1 cellular context compared by ENCODE assay signal in genomic region chr15:78993931-78994530, GRCh38.
A peak's percentile ranks its signal among the peaks of the same experiment; 100 is the strongest.
TF ChIP-seq lines count a peak whose summit lies in the region.

No MANE protein-coding gene starts in this region.

TF ChIP-seq in HepG2, 621 proteins besides CTCF, POLR2A, EP300 and RAD21 (continued from another document and continues in another):
- TF ChIP-seq GMEB1 (CRISPR knock-in tag; IDR thresholded peaks at IDR 0.05; ENCODE audit: borderline replicate concordance) (peak; percentile 61; the same call in 1 of the 2 replicates), ATAD3A (CRISPR knock-in tag; IDR thresholded peaks at IDR 0.05) (no peak), ZNF24 (IDR thresholded peaks at IDR 0.05) (peak; percentile 51; the same call in 1 of the 2 replicates), SRF (IDR thresholded peaks at IDR 0.05; ENCODE audit: low read depth, low read length) (0 out of 2 replicates have a peak, but pooled peaks have one; percentile 45), RBM39 (IDR thresholded peaks at IDR 0.05; ENCODE audit: low read depth, low read length, poor library complexity, severe bottlenecking) (peak; percentile 79), ZNF615 (CRISPR knock-in tag; IDR thresholded peaks at IDR 0.05; ENCODE audit: borderline replicate concordance) (peak; percentile 97; the same call in 1 of the 2 replicates), STAG1 (CRISPR knock-in tag; IDR thresholded peaks at IDR 0.05) (peak; percentile 19; the same call in 1 of the 2 replicates), ZNF598 (CRISPR knock-in tag; IDR thresholded peaks at IDR 0.05; ENCODE audit: borderline replicate concordance) (no peak; the same call in 1 of the 2 replicates), HNF4G (IDR thresholded peaks at IDR 0.05; ENCODE audit: borderline replicate concordance, low read depth, low read length) (peak; percentile 91), HNF4G (CRISPR knock-in tag; IDR thresholded peaks at IDR 0.05; ENCODE audit: borderline replicate concordance, low read depth) (peak; percentile 85; the same call in 1 of the 2 replicates), MIER3 (CRISPR knock-in tag; IDR thresholded peaks at IDR 0.05; ENCODE audit: borderline replicate concordance) (peak; percentile 93; the same call in 1 of the 2 replicates), YEATS2 (CRISPR knock-in tag; IDR thresholded peaks at IDR 0.05; ENCODE audit: borderline replicate concordance) (peak; percentile 66), SOX6 (IDR thresholded peaks at IDR 0.05) (no peak), SOX6 (CRISPR knock-in tag; IDR thresholded peaks at IDR 0.05) (peak; percentile 99), ZBTB10 (CRISPR knock-in tag; IDR thresholded peaks at IDR 0.05; ENCODE audit: borderline replicate concordance) (peak; percentile 100), HHEX (CRISPR knock-in tag; IDR thresholded peaks at IDR 0.05) (peak; percentile 91), ZMYM2 (CRISPR knock-in tag; IDR thresholded peaks at IDR 0.05) (peak; percentile 82), ZNF333 (CRISPR knock-in tag; IDR thresholded peaks at IDR 0.05; ENCODE audit: borderline replicate concordance) (peak; percentile 76; the same call in 1 of the 2 replicates), SOX13 (IDR thresholded peaks at IDR 0.05) (peak; percentile 90; the same call in 1 of the 2 replicates), SOX13 (CRISPR knock-in tag; conservative IDR thresholded peaks at IDR 0.05 in 1 of 2, IDR thresholded peaks at IDR 0.05 in 1 of 2) (peak in 1 of 2 experiments; percentile 97; a peak in 2 of 4 replicates), ERF (CRISPR knock-in tag; IDR thresholded peaks at IDR 0.05) (peak; percentile 96), RFX5 (IDR thresholded peaks at IDR 0.05; ENCODE audit: low read depth, low read length) (no peak), SMC3 (IDR thresholded peaks at IDR 0.05; ENCODE audit: low read length) (peak; percentile 10), ZMYM4 (CRISPR knock-in tag; IDR thresholded peaks at IDR 0.05) (peak; percentile 85), POGZ (CRISPR knock-in tag; IDR thresholded peaks at IDR 0.05) (peak; percentile 67), ASH2L (IDR thresholded peaks at IDR 0.05; ENCODE audit: insufficient read length, low read depth, low read length) (peak; percentile 98), ZBTB21 (CRISPR knock-in tag; IDR thresholded peaks at IDR 0.05) (peak; percentile 60; the same call in 1 of the 2 replicates), SP2 (CRISPR knock-in tag; IDR thresholded peaks at IDR 0.05) (peak; percentile 27; the same call in 1 of the 2 replicates), PLSCR1 (CRISPR knock-in tag; IDR thresholded peaks at IDR 0.05; ENCODE audit: borderline replicate concordance) (no peak), RARA (CRISPR knock-in tag; IDR thresholded peaks at IDR 0.05) (peak; percentile 98), NR2F1 (CRISPR knock-in tag; IDR thresholded peaks at IDR 0.05) (peak; percentile 91 to 94), ATF2 (CRISPR knock-in tag; IDR thresholded peaks at IDR 0.05) (0 out of 2 replicates have a peak, but pooled peaks have one; percentile 74), ZFAT (CRISPR knock-in tag; conservative IDR thresholded peaks at IDR 0.05) (no peak), HMG20A (CRISPR knock-in tag; IDR thresholded peaks at IDR 0.05; ENCODE audit: borderline replicate concordance) (peak; percentile 96), ZNF552 (CRISPR knock-in tag; IDR thresholded peaks at IDR 0.05; ENCODE audit: borderline replicate concordance) (peak; percentile 79; the same call in 1 of the 2 replicates), DDIT3 (CRISPR knock-in tag; IDR thresholded peaks at IDR 0.05) (peak; percentile 86; the same call in 1 of the 2 replicates), ZNF781 (CRISPR knock-in tag; IDR thresholded peaks at IDR 0.05; ENCODE audit: borderline replicate concordance, not compliant biosample characterization) (peak; percentile 74), TBX3 (IDR thresholded peaks at IDR 0.05; ENCODE audit: borderline replicate concordance) (peak; percentile 50; the same call in 1 of the 2 replicates), SIX1 (CRISPR knock-in tag; IDR thresholded peaks at IDR 0.05; ENCODE audit: borderline replicate concordance) (peak; percentile 56; the same call in 1 of the 2 replicates), CAMTA2 (CRISPR knock-in tag; IDR thresholded peaks at IDR 0.05; ENCODE audit: borderline replicate concordance) (no peak; the same call in 1 of the 2 replicates), HOXA3 (CRISPR knock-in tag; IDR thresholded peaks at IDR 0.05) (peak; percentile 93; the same call in 1 of the 2 replicates)
- TF ChIP-seq, protein P1, sequence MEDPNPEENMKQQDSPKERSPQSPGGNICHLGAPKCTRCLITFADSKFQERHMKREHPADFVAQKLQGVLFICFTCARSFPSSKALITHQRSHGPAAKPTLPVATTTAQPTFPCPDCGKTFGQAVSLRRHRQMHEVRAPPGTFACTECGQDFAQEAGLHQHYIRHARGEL (CRISPR knock-in tag; IDR thresholded peaks at IDR 0.05): no peak
- TF ChIP-seq, protein P2, sequence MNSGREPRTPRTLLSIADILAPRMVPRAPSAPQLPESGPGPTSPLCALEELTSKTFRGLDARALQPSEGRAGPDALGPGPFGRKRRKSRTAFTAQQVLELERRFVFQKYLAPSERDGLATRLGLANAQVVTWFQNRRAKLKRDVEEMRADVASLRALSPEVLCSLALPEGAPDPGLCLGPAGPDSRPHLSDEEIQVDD (CRISPR knock-in tag; IDR thresholded peaks at IDR 0.05; ENCODE audit: borderline replicate concordance): no peak
- TF ChIP-seq, protein P3, sequence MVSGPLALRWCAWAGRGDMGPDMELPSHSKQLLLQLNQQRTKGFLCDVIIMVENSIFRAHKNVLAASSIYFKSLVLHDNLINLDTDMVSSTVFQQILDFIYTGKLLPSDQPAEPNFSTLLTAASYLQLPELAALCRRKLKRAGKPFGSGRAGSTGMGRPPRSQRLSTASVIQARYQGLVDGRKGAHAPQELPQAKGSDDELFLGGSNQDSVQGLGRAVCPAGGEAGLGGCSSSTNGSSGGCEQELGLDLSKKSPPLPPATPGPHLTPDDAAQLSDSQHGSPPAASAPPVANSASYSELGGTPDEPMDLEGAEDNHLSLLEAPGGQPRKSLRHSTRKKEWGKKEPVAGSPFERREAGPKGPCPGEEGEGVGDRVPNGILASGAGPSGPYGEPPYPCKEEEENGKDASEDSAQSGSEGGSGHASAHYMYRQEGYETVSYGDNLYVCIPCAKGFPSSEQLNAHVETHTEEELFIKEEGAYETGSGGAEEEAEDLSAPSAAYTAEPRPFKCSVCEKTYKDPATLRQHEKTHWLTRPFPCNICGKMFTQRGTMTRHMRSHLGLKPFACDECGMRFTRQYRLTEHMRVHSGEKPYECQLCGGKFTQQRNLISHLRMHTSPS (CRISPR knock-in tag; IDR thresholded peaks at IDR 0.05; ENCODE audit: low read depth): peak; percentile 100
- TF ChIP-seq, protein P4, sequence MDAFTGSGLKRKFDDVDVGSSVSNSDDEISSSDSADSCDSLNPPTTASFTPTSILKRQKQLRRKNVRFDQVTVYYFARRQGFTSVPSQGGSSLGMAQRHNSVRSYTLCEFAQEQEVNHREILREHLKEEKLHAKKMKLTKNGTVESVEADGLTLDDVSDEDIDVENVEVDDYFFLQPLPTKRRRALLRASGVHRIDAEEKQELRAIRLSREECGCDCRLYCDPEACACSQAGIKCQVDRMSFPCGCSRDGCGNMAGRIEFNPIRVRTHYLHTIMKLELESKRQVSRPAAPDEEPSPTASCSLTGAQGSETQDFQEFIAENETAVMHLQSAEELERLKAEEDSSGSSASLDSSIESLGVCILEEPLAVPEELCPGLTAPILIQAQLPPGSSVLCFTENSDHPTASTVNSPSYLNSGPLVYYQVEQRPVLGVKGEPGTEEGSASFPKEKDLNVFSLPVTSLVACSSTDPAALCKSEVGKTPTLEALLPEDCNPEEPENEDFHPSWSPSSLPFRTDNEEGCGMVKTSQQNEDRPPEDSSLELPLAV (CRISPR knock-in tag; conservative IDR thresholded peaks at IDR 0.05; ENCODE audit: low read depth): no peak
- TF ChIP-seq, protein P5, sequence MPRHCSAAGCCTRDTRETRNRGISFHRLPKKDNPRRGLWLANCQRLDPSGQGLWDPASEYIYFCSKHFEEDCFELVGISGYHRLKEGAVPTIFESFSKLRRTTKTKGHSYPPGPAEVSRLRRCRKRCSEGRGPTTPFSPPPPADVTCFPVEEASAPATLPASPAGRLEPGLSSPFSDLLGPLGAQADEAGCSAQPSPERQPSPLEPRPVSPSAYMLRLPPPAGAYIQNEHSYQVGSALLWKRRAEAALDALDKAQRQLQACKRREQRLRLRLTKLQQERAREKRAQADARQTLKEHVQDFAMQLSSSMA (CRISPR knock-in tag; IDR thresholded peaks at IDR 0.05): peak; percentile 93; the same call in 1 of the 2 replicates
- TF ChIP-seq, protein P6, sequence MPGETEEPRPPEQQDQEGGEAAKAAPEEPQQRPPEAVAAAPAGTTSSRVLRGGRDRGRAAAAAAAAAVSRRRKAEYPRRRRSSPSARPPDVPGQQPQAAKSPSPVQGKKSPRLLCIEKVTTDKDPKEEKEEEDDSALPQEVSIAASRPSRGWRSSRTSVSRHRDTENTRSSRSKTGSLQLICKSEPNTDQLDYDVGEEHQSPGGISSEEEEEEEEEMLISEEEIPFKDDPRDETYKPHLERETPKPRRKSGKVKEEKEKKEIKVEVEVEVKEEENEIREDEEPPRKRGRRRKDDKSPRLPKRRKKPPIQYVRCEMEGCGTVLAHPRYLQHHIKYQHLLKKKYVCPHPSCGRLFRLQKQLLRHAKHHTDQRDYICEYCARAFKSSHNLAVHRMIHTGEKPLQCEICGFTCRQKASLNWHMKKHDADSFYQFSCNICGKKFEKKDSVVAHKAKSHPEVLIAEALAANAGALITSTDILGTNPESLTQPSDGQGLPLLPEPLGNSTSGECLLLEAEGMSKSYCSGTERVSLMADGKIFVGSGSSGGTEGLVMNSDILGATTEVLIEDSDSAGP (CRISPR knock-in tag; IDR thresholded peaks at IDR 0.05; ENCODE audit: borderline replicate concordance): peak; percentile 94
- TF ChIP-seq, protein P7, sequence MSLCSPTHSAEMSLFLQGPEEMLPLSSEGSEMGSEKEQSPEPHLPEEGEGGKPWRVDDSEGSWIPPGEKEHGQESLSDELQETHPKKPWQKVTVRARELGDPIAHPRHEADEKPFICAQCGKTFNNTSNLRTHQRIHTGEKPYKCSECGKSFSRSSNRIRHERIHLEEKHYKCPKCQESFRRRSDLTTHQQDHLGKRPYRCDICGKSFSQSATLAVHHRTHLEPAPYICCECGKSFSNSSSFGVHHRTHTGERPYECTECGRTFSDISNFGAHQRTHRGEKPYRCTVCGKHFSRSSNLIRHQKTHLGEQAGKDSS (CRISPR knock-in tag; IDR thresholded peaks at IDR 0.05; ENCODE audit: borderline replicate concordance, low read depth): peak; percentile 59; the same call in 1 of the 2 replicates
